Comparison of ENCODE assay signal across 29 cellular contexts in genomic region chr7:18413447-18413846, GRCh38.
"Had no signal": no experiment of that assay in that cellular context is flagged by ENCODE, and none has a peak within 500 bp of the region (broad histone marks: within the 10 kb centered on the region; RNA-seq: fewer than 3 reads in every experiment).

No MANE protein-coding gene starts in this region.

- H3K4me2 ChIP-seq: smooth muscle cell had no signal

- ATAC-seq: naive thymus-derived CD8-positive, alpha-beta T cell; natural killer cell treated with Interleukin-12 subunit alpha and Interleukin-12 subunit beta and Interleukin-15 and Interleukin-18, amount 100 ng/mL, for 72 hours; psoas muscle; right cardiac atrium; sciatic nerve; stimulated activated memory B cell treated with anti-CD40 and anti-IgM and Interleukin-4, amounts not matched to agents 10 μg/mL and 1 μg/mL and 100 μg/mL, for 72 hours; stimulated activated naive CD8-positive, alpha-beta T cell treated with anti-CD3 and anti-CD28 coated beads, Interleukin-15, amount 100 ng/mL, for 72 hours; stimulated activated naive CD8-positive, alpha-beta T cell treated with anti-CD3 and anti-CD28 coated beads, Interleukin-15, Interleukin-2, amounts not matched to agents 100 U/mL and 50 U/mL, for 24 hours; upper lobe of right lung had no signal

- H3K4me1 ChIP-seq: parathyroid adenoma, psoas muscle, spleen, suprapubic skin, testis, transverse colon, upper lobe of right lung, uterus had no signal

- H3K27ac ChIP-seq: neutrophil, parathyroid adenoma, psoas muscle, skin epidermis, spleen, suprapubic skin, testis, tibial artery, transverse colon, upper lobe of right lung, uterus had no signal

- H3K9me3 ChIP-seq: neutrophil, psoas muscle, spleen, suprapubic skin, testis, tibial artery, transverse colon, upper lobe of right lung, uterus had no signal

- DNase-seq: naive thymus-derived CD8-positive, alpha-beta T cell; nephron progenitor cell; nucleus accumbens; posterior cingulate gyrus; psoas muscle; right cardiac atrium; spleen; stimulated activated CD4-positive, alpha-beta T cell treated with anti-CD3 and anti-CD28 coated beads, Interleukin-12 subunit alpha, Interleukin-12 subunit beta, amount 100 ng/mL, for 4 hours; stimulated activated CD4-positive, alpha-beta T cell treated with anti-CD3 and anti-CD28 coated beads, Interleukin-1b, Interleukin-23, amount 100 ng/mL, for 48 hours; stimulated activated CD4-positive, alpha-beta T cell treated with anti-CD3 and anti-CD28 coated beads, Interleukin-4, amount 100 ng/mL, for 1 hour; stimulated activated CD4-positive, alpha-beta T cell treated with anti-CD3 and anti-CD28 coated beads, Interleukin-4, amount 100 ng/mL, for 4 hours; stimulated activated CD8-positive, alpha-beta memory T cell treated with anti-CD3 and anti-CD28 coated beads, Interleukin-4, amount 100 ng/mL, for 48 hours; stimulated activated naive CD4-positive, alpha-beta T cell; stimulated activated naive CD8-positive, alpha-beta T cell treated with anti-CD3 and anti-CD28 coated beads, Interleukin-15, amount 100 ng/mL, for 72 hours; stimulated activated naive CD8-positive, alpha-beta T cell treated with anti-CD3 and anti-CD28 coated beads, Interleukin-15, Interleukin-2, amounts not matched to agents 100 U/mL and 50 U/mL, for 24 hours; substantia nigra; testis; tibial artery; transverse colon; upper lobe of right lung; uterus had no signal

- H3K4me3 ChIP-seq: psoas muscle, skin epidermis, smooth muscle cell, spleen, suprapubic skin, testis, tibial artery, transverse colon, upper lobe of right lung, uterus had no signal
